Comparison of ENCODE assay signal across 22 cellular contexts in the genomic region with DNA sequence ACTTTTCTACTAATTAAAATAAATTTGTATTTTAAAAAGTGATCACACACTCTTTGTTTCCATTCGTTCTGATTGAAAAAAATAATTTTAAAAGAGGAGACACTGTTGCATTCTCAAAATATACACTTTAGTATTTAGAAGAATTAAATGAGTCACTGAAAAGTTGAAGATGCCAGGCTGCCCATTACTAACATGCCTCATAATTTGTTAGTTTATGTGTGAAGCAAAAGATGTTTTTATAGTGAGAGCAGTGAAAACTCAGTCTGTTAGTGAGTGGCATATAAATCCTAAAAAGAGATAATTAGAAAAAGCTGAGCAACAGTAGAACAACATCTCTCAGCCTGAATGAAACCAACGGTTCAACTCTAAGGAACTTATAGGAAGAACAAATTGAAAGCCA.
"Had no signal": no experiment of that assay in that cellular context is flagged by ENCODE, and none has a peak within 500 bp of the region (broad histone marks: within the 10 kb centered on the region; RNA-seq: fewer than 3 reads in every experiment).

No MANE protein-coding gene starts in this region.

- H3K9me3 Mint-ChIP-seq: activated naive CD4-positive, alpha-beta T cell treated with anti-CD3 and anti-CD28 coated beads, Interleukin-2, amount 10 ng/mL, durations not matched to agents 7 days and 5 days; activated naive CD8-positive, alpha-beta T cell treated with anti-CD3 and anti-CD28 coated beads, Interleukin-2, amount 50 U/mL, for 24 hours; activated T-cell treated with anti-CD3 and anti-CD28 coated beads, Interleukin-2, amount 50 U/mL, for 4 hours; central memory CD8-positive, alpha-beta T cell; mesothelial cell of epicardium; natural killer cell treated with Interleukin-12 subunit alpha and Interleukin-12 subunit beta and Interleukin-15 and Interleukin-18, amount 100 ng/mL, for 72 hours; stimulated activated naive B cell treated with anti-CD40 and anti-IgM and Interleukin-4, amounts not matched to agents 10 μg/mL and 1 μg/mL and 100 μg/mL, for 72 hours had no signal

- H3K27ac ChIP-seq: esophagus squamous epithelium, left lung, spleen, tibial artery, VCaP had no signal

- H3K4me1 ChIP-seq: esophagus squamous epithelium, left lung had no signal

- H3K9me3 ChIP-seq: esophagus squamous epithelium, left lung, neutrophil, spleen, tibial artery had no signal

- H3K4me1 Mint-ChIP-seq: central memory CD8-positive, alpha-beta T cell; mesothelial cell of epicardium; stimulated activated naive B cell treated with anti-CD40 and anti-IgM and Interleukin-4, amounts not matched to agents 10 μg/mL and 1 μg/mL and 100 μg/mL, for 72 hours had no signal

- H3K27me3 ChIP-seq: esophagus squamous epithelium, left lung, neutrophil, spleen, tibial artery had no signal

- DNase-seq: activated CD4-positive, alpha-beta T cell treated with anti-CD3 and anti-CD28 coated beads, Interleukin-2, amount 50 U/mL, for 1 hour; activated CD4-positive, CD25-positive, alpha-beta regulatory T cell treated with anti-CD3 and anti-CD28 coated beads, Interleukin-2, amount 50 U/mL, for 72 hours; activated CD8-positive, alpha-beta memory T cell treated with anti-CD3 and anti-CD28 coated beads, Interleukin-2, amount 50 U/mL, for 4 hours; activated effector memory CD4-positive, alpha-beta T cell treated with Interleukin-2 at 50 U/mL for 16 hours; activated naive CD4-positive, alpha-beta T cell treated with anti-CD3 and anti-CD28 coated beads, Interleukin-2, amount 10 ng/mL, durations not matched to agents 7 days and 5 days; activated naive CD8-positive, alpha-beta T cell treated with anti-CD3 and anti-CD28 coated beads, Interleukin-2, amount 50 U/mL, for 24 hours; activated T-cell treated with anti-CD3 and anti-CD28 coated beads, Interleukin-2, amount 50 U/mL, for 4 hours; aorta; effector CD8-positive, alpha-beta T cell; esophagus squamous epithelium; left lung; spleen; stimulated activated CD4-positive, alpha-beta T cell treated with anti-CD3 and anti-CD28 coated beads, Interleukin-4, amount 100 ng/mL, for 4 hours; stimulated activated naive B cell treated with anti-CD40 and anti-IgM and Interleukin-4, amounts not matched to agents 10 μg/mL and 1 μg/mL and 100 μg/mL, for 72 hours; substantia nigra; tibial artery had no signal

- H3K4me3 Mint-ChIP-seq: activated naive CD4-positive, alpha-beta T cell treated with anti-CD3 and anti-CD28 coated beads, Interleukin-2, amount 10 ng/mL, durations not matched to agents 7 days and 5 days; activated naive CD8-positive, alpha-beta T cell treated with anti-CD3 and anti-CD28 coated beads, Interleukin-2, amount 50 U/mL, for 24 hours; activated T-cell treated with anti-CD3 and anti-CD28 coated beads, Interleukin-2, amount 50 U/mL, for 4 hours; central memory CD8-positive, alpha-beta T cell; mesothelial cell of epicardium; natural killer cell treated with Interleukin-12 subunit alpha and Interleukin-12 subunit beta and Interleukin-15 and Interleukin-18, amount 100 ng/mL, for 72 hours; stimulated activated naive B cell treated with anti-CD40 and anti-IgM and Interleukin-4, amounts not matched to agents 10 μg/mL and 1 μg/mL and 100 μg/mL, for 72 hours had no signal

- H3K27ac Mint-ChIP-seq: activated naive CD4-positive, alpha-beta T cell treated with anti-CD3 and anti-CD28 coated beads, Interleukin-2, amount 10 ng/mL, durations not matched to agents 7 days and 5 days; activated naive CD8-positive, alpha-beta T cell treated with anti-CD3 and anti-CD28 coated beads, Interleukin-2, amount 50 U/mL, for 24 hours; natural killer cell treated with Interleukin-12 subunit alpha and Interleukin-12 subunit beta and Interleukin-15 and Interleukin-18, amount 100 ng/mL, for 72 hours; stimulated activated naive B cell treated with anti-CD40 and anti-IgM and Interleukin-4, amounts not matched to agents 10 μg/mL and 1 μg/mL and 100 μg/mL, for 72 hours had no signal

- H3K36me3 Mint-ChIP-seq: activated naive CD4-positive, alpha-beta T cell treated with anti-CD3 and anti-CD28 coated beads, Interleukin-2, amount 10 ng/mL, durations not matched to agents 7 days and 5 days; natural killer cell treated with Interleukin-12 subunit alpha and Interleukin-12 subunit beta and Interleukin-15 and Interleukin-18, amount 100 ng/mL, for 72 hours; stimulated activated naive B cell treated with anti-CD40 and anti-IgM and Interleukin-4, amounts not matched to agents 10 μg/mL and 1 μg/mL and 100 μg/mL, for 72 hours had no signal

- ATAC-seq: activated naive CD8-positive, alpha-beta T cell treated with anti-CD3 and anti-CD28 coated beads, Interleukin-2, amount 50 U/mL, for 24 hours; activated T-cell treated with anti-CD3 and anti-CD28 coated beads, Interleukin-2, amount 50 U/mL, for 4 hours; left lung; natural killer cell treated with Interleukin-12 subunit alpha and Interleukin-12 subunit beta and Interleukin-15 and Interleukin-18, amount 100 ng/mL, for 72 hours; sciatic nerve; stimulated activated naive B cell treated with anti-CD40 and anti-IgM and Interleukin-4, amounts not matched to agents 10 μg/mL and 1 μg/mL and 100 μg/mL, for 72 hours had no signal

- H3K4me3 ChIP-seq: esophagus squamous epithelium, left lung, spleen, tibial artery had no signal
